ENCODE assay signal across 16 cellular contexts in the genomic region with DNA sequence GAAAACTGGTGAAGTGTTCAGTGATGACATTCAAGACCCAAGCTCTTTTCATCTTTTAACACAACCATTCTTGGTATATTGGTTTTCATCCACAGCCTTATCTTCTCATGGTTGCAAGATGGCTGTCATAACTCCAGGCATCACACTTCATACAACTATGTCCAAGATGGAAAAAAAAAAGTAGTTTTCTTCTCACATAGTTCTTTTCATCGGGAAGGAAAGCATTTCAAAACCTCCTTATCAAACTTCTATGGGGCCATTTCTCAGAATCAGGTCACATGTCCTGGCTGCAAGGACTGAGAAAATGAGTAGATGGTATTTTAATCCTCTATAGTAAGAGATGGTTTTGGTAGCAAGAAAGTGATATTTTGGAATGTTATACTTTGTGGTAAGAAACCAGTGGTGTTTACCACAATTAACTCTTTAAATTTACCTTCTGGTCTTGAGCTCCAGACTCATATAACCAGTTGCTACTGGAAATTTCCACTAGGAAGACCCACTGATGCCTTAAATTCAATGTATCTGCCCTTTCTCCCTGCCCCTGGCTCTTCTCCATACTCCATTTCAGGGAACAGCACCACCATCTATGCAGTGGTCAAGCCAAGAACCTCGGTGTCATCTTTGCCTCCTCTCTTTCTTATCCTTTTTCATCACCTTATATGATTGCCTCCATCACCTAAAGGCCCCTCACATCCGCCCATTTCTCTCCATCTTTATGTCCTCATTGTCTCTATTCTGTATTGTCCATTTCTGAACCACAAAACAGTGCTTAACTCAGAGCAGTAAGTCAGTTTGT. TPM values are rescaled to one million over a fixed set of nuclear protein-coding genes. Genes with fewer than 3 reads are reported as not detected.
DNase-seq lines count a peak whose midpoint lies in the region; ATAC-seq and TF ChIP-seq lines count a peak whose summit lies in the region.
"Had no signal": no experiment of that assay in that cellular context is flagged by ENCODE, and none has a peak within 500 bp of the region (broad histone marks: within the 10 kb centered on the region; RNA-seq: fewer than 3 reads in every experiment).

No MANE protein-coding gene starts in this region.

- 0 out of 2 replicates have a peak, but pooled peaks have one; percentile 3 for TF ChIP-seq CTCF in LNCaP clone FGC (IDR thresholded peaks at IDR 0.05; ENCODE audit: control insufficient read depth, extremely low read depth, insufficient read depth)
- no peak for TF ChIP-seq CTCF in colonic mucosa (IDR thresholded peaks at IDR 0.05)
- no peak for TF ChIP-seq CTCF in SK-N-SH (IDR thresholded peaks at IDR 0.05)

- POLR2A ChIA-PET in SK-N-SH (lab: Yijun Ruan, JAX), result no interaction called here

- no peaks in the 10 kb centered on the region for H3K79me2 ChIP-seq in SK-N-SH (ENCODE audit: insufficient read depth)

- H3K27me3 ChIP-seq in colonic mucosa, result no peaks in the 10 kb centered on the region
- no peaks in the 10 kb centered on the region for H3K27me3 ChIP-seq in SK-N-SH (ENCODE audit: insufficient read depth)
- H3K27me3 ChIP-seq: BLaER1, SJSA1 had no signal

- no peaks in the 10 kb centered on the region for H3F3A ChIP-seq in SK-N-SH (replicated peaks; ENCODE audit: insufficient read depth)

- no peak for ATAC-seq in HG03095 (IDR thresholded peaks at IDR 0.05; ENCODE audit: unreplicated experiment)
- ATAC-seq: CD8-positive, alpha-beta T cell had no signal

- H3K4me1 ChIP-seq in colonic mucosa (peaks cover 4% of the 10 kb centered on the region), SK-N-SH (ENCODE audit: control insufficient read depth in 1 of 2, insufficient read depth in 2 of 2, low read depth in 1 of 2, low read length in 1 of 2) (no peaks in the 10 kb centered on the region)
- H3K4me1 ChIP-seq: BLaER1 had no signal

- WGBS in SK-N-SH (ENCODE audit: low lambda C conversion rate), result 82% methylated on average over 3 of the region's 3 CpGs

- no peak for TF ChIP-seq EP300 in SK-N-SH (IDR thresholded peaks at IDR 0.05; ENCODE audit: borderline replicate concordance in 1 of 2, low read depth in 1 of 2, low read length in 1 of 2)

- H3K4me3 ChIP-seq in LNCaP clone FGC (ENCODE audit: low read depth, low read length), result no peak overlapping the region
- no peak overlapping the region for H3K4me3 ChIP-seq in colonic mucosa
- no peak overlapping the region for H3K4me3 ChIP-seq in SK-N-SH (ENCODE audit: low read depth in 2 of 2, low read length in 1 of 2)
- H3K4me3 ChIP-seq: BLaER1, SJSA1 had no signal

- TF ChIP-seq RAD21 in SK-N-SH (IDR thresholded peaks at IDR 0.05; ENCODE audit: low read length), result no peak

- H3K9me3 ChIP-seq in colonic mucosa (no peaks in the 10 kb centered on the region), SK-N-SH (no peaks in the 10 kb centered on the region)
- H3K9me3 ChIP-seq: BLaER1, SJSA1 had no signal

- no peaks in the 10 kb centered on the region for H3K36me3 ChIP-seq in colonic mucosa
- H3K36me3 ChIP-seq in SK-N-SH (replicated peaks in 1 of 2; ENCODE audit: control insufficient read depth in 1 of 2, insufficient read depth in 2 of 2, low read length in 1 of 2), result peaks cover 0 to 4% of the 10 kb centered on the region in 2 experiments
- H3K36me3 ChIP-seq: BLaER1, SJSA1 had no signal

- H3K4me2 ChIP-seq in SK-N-SH, result no peak overlapping the region
- H3K4me2 ChIP-seq: BLaER1 had no signal

- H4K20me1 ChIP-seq in SK-N-SH (ENCODE audit: insufficient read depth), result no peaks in the 10 kb centered on the region
- H4K20me1 ChIP-seq: BLaER1 had no signal

- H3K27ac ChIP-seq in colonic mucosa (peak overlapping the region; percentile 13), SK-N-SH (ENCODE audit: low read depth in 2 of 2, low read length in 1 of 2) (no peak overlapping the region)
- H3K27ac ChIP-seq: BLaER1, SJSA1 had no signal

- no peak overlapping the region for H2AFZ ChIP-seq in SK-N-SH (ENCODE audit: low read depth)

- CTCF ChIA-PET in SK-N-SH (lab: Yijun Ruan, JAX), result no interaction called here

- intact Hi-C loops in colonic mucosa (cut with DNase I), result no loop called here

- H3K9ac ChIP-seq in colonic mucosa (ENCODE audit: low read depth in 2 of 2, low read length in 2 of 2) (no peak overlapping the region), SK-N-SH (no peak overlapping the region)
- H3K9ac ChIP-seq: BLaER1 had no signal

- DNase-seq in H4 (ENCODE audit: low spot score) (peak; percentile 40), LNCaP clone FGC (ENCODE audit: low read depth) (no peak), colonic mucosa (no peak), iris pigment epithelial cell (ENCODE audit: low read depth) (peak; percentile 70), dedifferentiated amniotic fluid mesenchymal stem cell (ENCODE audit: extremely low spot score) (no peak), SK-N-SH (no peak)
- DNase-seq in activated CD4-positive, alpha-beta T cell treated with anti-CD3 and anti-CD28 coated beads for 4 hours, result no peak
- DNase-seq: CD8-positive, alpha-beta T cell; DMS79; Karpas-422; NCI-H1105 treated with DMSO at 0.1 percent for 48 hours; NCI-H1694 treated with DMSO at 0.1 percent for 48 hours; NCI-H526 treated with DMSO at 0.1 percent for 48 hours had no signal

- H3K9me2 ChIP-seq in SK-N-SH, result no peaks in the 10 kb centered on the region

TF ChIP-seq in SK-N-SH, 30 proteins besides CTCF, POLR2A, EP300 and RAD21:
- TF ChIP-seq TAF1 (IDR thresholded peaks at IDR 0.05; ENCODE audit: borderline replicate concordance, low read depth, low read length) (no peak), SIN3A (IDR thresholded peaks at IDR 0.05; ENCODE audit: borderline replicate concordance, low read depth, low read length) (no peak), TCF12 (IDR thresholded peaks at IDR 0.05) (no peak), ELF1 (IDR thresholded peaks at IDR 0.05) (no peak), FOSL2 (IDR thresholded peaks at IDR 0.05; ENCODE audit: borderline replicate concordance, low read depth) (no peak), RCOR1 (IDR thresholded peaks at IDR 0.05; ENCODE audit: low read length) (no peak), FOXJ3 (CRISPR knock-in tag; IDR thresholded peaks at IDR 0.05) (no peak), POLR2AphosphoS5 (IDR thresholded peaks at IDR 0.05; ENCODE audit: low read depth, low read length) (no peak), FOXM1 (IDR thresholded peaks at IDR 0.05; ENCODE audit: low read depth) (no peak), RFX5 (IDR thresholded peaks at IDR 0.05; ENCODE audit: low read length) (no peak), GABPA (IDR thresholded peaks at IDR 0.05; ENCODE audit: low read depth) (no peak), SMC3 (IDR thresholded peaks at IDR 0.05; ENCODE audit: low read depth, low read length) (no peak)
- TF ChIP-seq, protein P1, sequence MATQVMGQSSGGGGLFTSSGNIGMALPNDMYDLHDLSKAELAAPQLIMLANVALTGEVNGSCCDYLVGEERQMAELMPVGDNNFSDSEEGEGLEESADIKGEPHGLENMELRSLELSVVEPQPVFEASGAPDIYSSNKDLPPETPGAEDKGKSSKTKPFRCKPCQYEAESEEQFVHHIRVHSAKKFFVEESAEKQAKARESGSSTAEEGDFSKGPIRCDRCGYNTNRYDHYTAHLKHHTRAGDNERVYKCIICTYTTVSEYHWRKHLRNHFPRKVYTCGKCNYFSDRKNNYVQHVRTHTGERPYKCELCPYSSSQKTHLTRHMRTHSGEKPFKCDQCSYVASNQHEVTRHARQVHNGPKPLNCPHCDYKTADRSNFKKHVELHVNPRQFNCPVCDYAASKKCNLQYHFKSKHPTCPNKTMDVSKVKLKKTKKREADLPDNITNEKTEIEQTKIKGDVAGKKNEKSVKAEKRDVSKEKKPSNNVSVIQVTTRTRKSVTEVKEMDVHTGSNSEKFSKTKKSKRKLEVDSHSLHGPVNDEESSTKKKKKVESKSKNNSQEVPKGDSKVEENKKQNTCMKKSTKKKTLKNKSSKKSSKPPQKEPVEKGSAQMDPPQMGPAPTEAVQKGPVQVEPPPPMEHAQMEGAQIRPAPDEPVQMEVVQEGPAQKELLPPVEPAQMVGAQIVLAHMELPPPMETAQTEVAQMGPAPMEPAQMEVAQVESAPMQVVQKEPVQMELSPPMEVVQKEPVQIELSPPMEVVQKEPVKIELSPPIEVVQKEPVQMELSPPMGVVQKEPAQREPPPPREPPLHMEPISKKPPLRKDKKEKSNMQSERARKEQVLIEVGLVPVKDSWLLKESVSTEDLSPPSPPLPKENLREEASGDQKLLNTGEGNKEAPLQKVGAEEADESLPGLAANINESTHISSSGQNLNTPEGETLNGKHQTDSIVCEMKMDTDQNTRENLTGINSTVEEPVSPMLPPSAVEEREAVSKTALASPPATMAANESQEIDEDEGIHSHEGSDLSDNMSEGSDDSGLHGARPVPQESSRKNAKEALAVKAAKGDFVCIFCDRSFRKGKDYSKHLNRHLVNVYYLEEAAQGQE (IDR thresholded peaks at IDR 0.05; ENCODE audit: low read depth, low read length), result no peak
- TF ChIP-seq, protein P2, sequence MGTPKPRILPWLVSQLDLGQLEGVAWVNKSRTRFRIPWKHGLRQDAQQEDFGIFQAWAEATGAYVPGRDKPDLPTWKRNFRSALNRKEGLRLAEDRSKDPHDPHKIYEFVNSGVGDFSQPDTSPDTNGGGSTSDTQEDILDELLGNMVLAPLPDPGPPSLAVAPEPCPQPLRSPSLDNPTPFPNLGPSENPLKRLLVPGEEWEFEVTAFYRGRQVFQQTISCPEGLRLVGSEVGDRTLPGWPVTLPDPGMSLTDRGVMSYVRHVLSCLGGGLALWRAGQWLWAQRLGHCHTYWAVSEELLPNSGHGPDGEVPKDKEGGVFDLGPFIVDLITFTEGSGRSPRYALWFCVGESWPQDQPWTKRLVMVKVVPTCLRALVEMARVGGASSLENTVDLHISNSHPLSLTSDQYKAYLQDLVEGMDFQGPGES (IDR thresholded peaks at IDR 0.05; ENCODE audit: low read depth, low read length), result no peak
TF ChIP-seq in SK-N-SH: peak in this region for 0.

RNA-seq across cellular contexts. Expression of a gene that starts 20.9 kb away (rescaled TPM):
- 169 and 173 TPM in 2 replicates for total RNA-seq in H4 (2014; rRNA removed; shearing (Covaris generic))
- total RNA-seq in colonic mucosa, result 10 to 100 TPM; 51.1 to 54.4 TPM
- polyA plus RNA-seq in SK-N-SH (2012; rRNA removed), result 44.9 and 70.4 TPM in 2 replicates
- polyA plus RNA-seq in SK-N-SH (2012; cell fraction: cytosol; rRNA removed), result 62.0 and 65.7 TPM in 2 replicates
- 21.3 and 43.6 TPM in 2 replicates for polyA plus RNA-seq in SK-N-SH (2012; cell fraction: nucleus; rRNA removed)

RNA-seq across cellular contexts. Expression of a gene that starts 48.7 kb away (rescaled TPM):
- total RNA-seq in H4 (2014; rRNA removed; shearing (Covaris generic)), result not detected in 2 replicates
- 10 to 100 TPM; 30.6 to 79.5 TPM for total RNA-seq in colonic mucosa
- 0.11 and 0.15 TPM in 2 replicates for polyA plus RNA-seq in SK-N-SH (2012; rRNA removed)
- 0.14 and 0.48 TPM in 2 replicates for polyA plus RNA-seq in SK-N-SH (2012; cell fraction: cytosol; rRNA removed)
- 0.05 and 0.10 TPM in 2 replicates for polyA plus RNA-seq in SK-N-SH (2012; cell fraction: nucleus; rRNA removed)
- total RNA-seq: CD8-positive, alpha-beta T cell had no signal

Comparison
In these comparisons a context has a peak if more than half of its experiments do, and no peak if none do; other contexts are left out.
1. DNase-seq: peak in H4 (single experiment) and iris pigment epithelial cell (single experiment); none in LNCaP clone FGC (single experiment), colonic mucosa (single experiment), activated CD4-positive, alpha-beta T cell treated with anti-CD3 and anti-CD28 coated beads for 4 hours (0 of 2), dedifferentiated amniotic fluid mesenchymal stem cell (single experiment) and SK-N-SH (single experiment).
2. RNA of a gene that starts 48.7 kb away (total RNA-seq): 30.6 to 79.5 TPM in colonic mucosa; not detected in H4; every median in the first group is over 10 times any median in the second.